ENCODE assay signal across 1 cellular context in genomic region chr7:22082886-22083710, GRCh38.
TF ChIP-seq lines count a peak whose summit lies in the region.

No MANE protein-coding gene starts in this region.

TF ChIP-seq in H1, 55 proteins besides CTCF, POLR2A, EP300 and RAD21 (continued from another document):
- TF ChIP-seq SRF (IDR thresholded peaks at IDR 0.05; ENCODE audit: low read depth, low read length) (no peak), TAF7 (optimal IDR thresholded peaks at IDR 0.05; ENCODE audit: borderline replicate concordance, low read depth, low read length) (peak; percentile 54), KDM4A (IDR thresholded peaks at IDR 0.05; ENCODE audit: low read depth, low read length, severe bottlenecking) (peak; percentile 71), SIN3A (conservative IDR thresholded peaks at IDR 0.05 in 1 of 2, IDR thresholded peaks at IDR 0.05 in 1 of 2; ENCODE audit: low read depth in 1 of 2, low read length in 2 of 2) (no peak; a peak in 1 of 4 replicates), SUZ12 (IDR thresholded peaks at IDR 0.05; ENCODE audit: low read length) (0 out of 2 replicates have a peak, but pooled peaks have one; percentile 23), CREB1 (IDR thresholded peaks at IDR 0.05) (peak; percentile 69), SP4 (IDR thresholded peaks at IDR 0.05; ENCODE audit: low read length) (no peak), TEAD4 (IDR thresholded peaks at IDR 0.05; ENCODE audit: low read depth, low read length) (no peak), EGR1 (IDR thresholded peaks at IDR 0.05; ENCODE audit: borderline replicate concordance, low read depth, low read length) (0 out of 2 replicates have a peak, but pooled peaks have one; percentile 16), E2F6 (IDR thresholded peaks at IDR 0.05) (no peak; the same call in 1 of the 2 replicates), CHD7 (IDR thresholded peaks at IDR 0.05; ENCODE audit: insufficient replicate concordance, low read length) (no peak), BACH1 (IDR thresholded peaks at IDR 0.05; ENCODE audit: low read length) (no peak), HDAC2 (IDR thresholded peaks at IDR 0.05; ENCODE audit: borderline replicate concordance in 1 of 2, low read depth in 2 of 2, low read length in 2 of 2) (no peak), SIX5 (IDR thresholded peaks at IDR 0.05; ENCODE audit: low read depth, low read length) (no peak), SIRT6 (IDR thresholded peaks at IDR 0.05; ENCODE audit: low read length) (no peak), NRF1 (IDR thresholded peaks at IDR 0.05; ENCODE audit: low read depth, low read length) (no peak), HDAC6 (IDR thresholded peaks at IDR 0.05; ENCODE audit: low read depth, low read length) (no peak), POU5F1 (IDR thresholded peaks at IDR 0.05; ENCODE audit: low read depth, low read length) (0 out of 2 replicates have a peak, but pooled peaks have one; percentile 4), POLR2AphosphoS5 (IDR thresholded peaks at IDR 0.05; ENCODE audit: low read depth, low read length) (no peak), SP1 (IDR thresholded peaks at IDR 0.05; ENCODE audit: low read depth, low read length) (no peak), RNF2 (IDR thresholded peaks at IDR 0.05; ENCODE audit: borderline replicate concordance, low read depth, low read length, missing control alignments, poor library complexity, severe bottlenecking) (no peak), KDM5A (IDR thresholded peaks at IDR 0.05; ENCODE audit: low read length) (peak; percentile 63; the same call in 1 of the 2 replicates), TAF1 (IDR thresholded peaks at IDR 0.05; ENCODE audit: low read depth, low read length) (peak; percentile 67), NANOG (IDR thresholded peaks at IDR 0.05; ENCODE audit: insufficient read depth, low read depth, low read length, poor library complexity, severe bottlenecking) (no peak), MAFK (IDR thresholded peaks at IDR 0.05; ENCODE audit: low read depth, low read length) (no peak), KDM1A (IDR thresholded peaks at IDR 0.05; ENCODE audit: borderline replicate concordance, low read length) (peak; percentile 62; the same call in 1 of the 2 replicates), SP2 (IDR thresholded peaks at IDR 0.05; ENCODE audit: low read length) (no peak), BRCA1 (IDR thresholded peaks at IDR 0.05; ENCODE audit: low read depth, low read length) (no peak), ASH2L (IDR thresholded peaks at IDR 0.05; ENCODE audit: low read length) (peak; percentile 90)
- TF ChIP-seq, protein P1, sequence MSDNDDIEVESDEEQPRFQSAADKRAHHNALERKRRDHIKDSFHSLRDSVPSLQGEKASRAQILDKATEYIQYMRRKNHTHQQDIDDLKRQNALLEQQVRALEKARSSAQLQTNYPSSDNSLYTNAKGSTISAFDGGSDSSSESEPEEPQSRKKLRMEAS (IDR thresholded peaks at IDR 0.05), result peak; percentile 50; the same call in 1 of the 2 replicates
- TF ChIP-seq, protein P2, sequence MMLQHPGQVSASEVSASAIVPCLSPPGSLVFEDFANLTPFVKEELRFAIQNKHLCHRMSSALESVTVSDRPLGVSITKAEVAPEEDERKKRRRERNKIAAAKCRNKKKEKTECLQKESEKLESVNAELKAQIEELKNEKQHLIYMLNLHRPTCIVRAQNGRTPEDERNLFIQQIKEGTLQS (IDR thresholded peaks at IDR 0.05; ENCODE audit: insufficient read depth, low read depth, low read length), result no peak
